In genomic region chr2:161423351-161424178, GRCh38 we compare ENCODE assay signal across 1 cellular context.
TF ChIP-seq lines count a peak whose summit lies in the region.

No MANE protein-coding gene starts in this region.

TF ChIP-seq in WTC11, 78 proteins besides CTCF, POLR2A, EP300 and RAD21 (continued from another document):
- TF ChIP-seq ARID4B (CRISPR knock-in tag; IDR thresholded peaks at IDR 0.05; ENCODE audit: borderline replicate concordance) = no peak
- no peak for TF ChIP-seq IRF1 (CRISPR knock-in tag; IDR thresholded peaks at IDR 0.05)
- no peak for TF ChIP-seq CBFB (CRISPR knock-in tag; IDR thresholded peaks at IDR 0.05; ENCODE audit: low read depth)
- no peak for TF ChIP-seq ATF6 (CRISPR knock-in tag; IDR thresholded peaks at IDR 0.05)
- no peak for TF ChIP-seq SOX15 (CRISPR knock-in tag; IDR thresholded peaks at IDR 0.05)
- no peak for TF ChIP-seq STAT6 (CRISPR knock-in tag; conservative IDR thresholded peaks at IDR 0.05; ENCODE audit: low read depth)
- TF ChIP-seq AR (CRISPR knock-in tag; IDR thresholded peaks at IDR 0.05) = no peak
- TF ChIP-seq ESRRA (CRISPR knock-in tag; IDR thresholded peaks at IDR 0.05; ENCODE audit: borderline replicate concordance) = no peak
- no peak for TF ChIP-seq AFF4 (CRISPR knock-in tag; IDR thresholded peaks at IDR 0.05; ENCODE audit: borderline replicate concordance)
- TF ChIP-seq ZNF512 (CRISPR knock-in tag; IDR thresholded peaks at IDR 0.05; ENCODE audit: borderline replicate concordance) = no peak
- no peak for TF ChIP-seq ATF3 (CRISPR knock-in tag; conservative IDR thresholded peaks at IDR 0.05)
- TF ChIP-seq FOXK1 (CRISPR knock-in tag; IDR thresholded peaks at IDR 0.05) = peak; percentile 19; the same call in 1 of the 2 replicates
- TF ChIP-seq EMX1 (CRISPR knock-in tag; IDR thresholded peaks at IDR 0.05) = no peak
- no peak for TF ChIP-seq NR3C1 (CRISPR knock-in tag; conservative IDR thresholded peaks at IDR 0.05; ENCODE audit: low read depth)
TF ChIP-seq in WTC11: peak in this region for 4.
